29 cellular contexts compared by ENCODE assay signal in genomic region chr4:109750652-109751244, GRCh38. TPM values are rescaled to one million over a fixed set of nuclear protein-coding genes. Genes with fewer than 3 reads are reported as not detected.
"Had no signal": no experiment of that assay in that cellular context is flagged by ENCODE, and none has a peak within 500 bp of the region (broad histone marks: within the 10 kb centered on the region; RNA-seq: fewer than 3 reads in every experiment).

No MANE protein-coding gene starts in this region.

- H3K4me3 ChIP-seq: hepatocyte, left ventricle myocardium inferior, lung, pancreas, prostate gland, skin epidermis, spleen, thyroid gland, transverse colon, upper lobe of left lung, vagina had no signal

- H3K4me3 Mint-ChIP-seq: mesothelial cell of epicardium; naive B cell; natural killer cell; nephron progenitor cell; stimulated activated memory B cell treated with anti-CD40 and anti-IgM and Interleukin-4, amounts not matched to agents 10 μg/mL and 1 μg/mL and 100 μg/mL, for 72 hours; stimulated activated naive CD8-positive, alpha-beta T cell treated with anti-CD3 and anti-CD28 coated beads, Interleukin-15, amount 100 ng/mL, for 72 hours had no signal

- H3K79me2 ChIP-seq: hepatocyte had no signal

- H3K36me3 Mint-ChIP-seq: naive B cell; natural killer cell; stimulated activated memory B cell treated with anti-CD40 and anti-IgM and Interleukin-4, amounts not matched to agents 10 μg/mL and 1 μg/mL and 100 μg/mL, for 72 hours had no signal

- H3K9me3 Mint-ChIP-seq: mesothelial cell of epicardium; naive B cell; natural killer cell; nephron progenitor cell; stimulated activated memory B cell treated with anti-CD40 and anti-IgM and Interleukin-4, amounts not matched to agents 10 μg/mL and 1 μg/mL and 100 μg/mL, for 72 hours; stimulated activated naive CD8-positive, alpha-beta T cell treated with anti-CD3 and anti-CD28 coated beads, Interleukin-15, amount 100 ng/mL, for 72 hours had no signal

- FAIRE-seq: pancreas had no signal

- H3K4me1 Mint-ChIP-seq: mesothelial cell of epicardium; natural killer cell; nephron progenitor cell; stimulated activated memory B cell treated with anti-CD40 and anti-IgM and Interleukin-4, amounts not matched to agents 10 μg/mL and 1 μg/mL and 100 μg/mL, for 72 hours; stimulated activated naive CD8-positive, alpha-beta T cell treated with anti-CD3 and anti-CD28 coated beads, Interleukin-15, amount 100 ng/mL, for 72 hours had no signal

- H2AFZ ChIP-seq: hepatocyte had no signal

- ATAC-seq: natural killer cell; right cardiac atrium; sciatic nerve; stimulated activated memory B cell treated with anti-CD40 and anti-IgM and Interleukin-4, amounts not matched to agents 10 μg/mL and 1 μg/mL and 100 μg/mL, for 72 hours; stimulated activated naive CD8-positive, alpha-beta T cell treated with anti-CD3 and anti-CD28 coated beads, Interleukin-15, amount 100 ng/mL, for 72 hours had no signal

- H3K27me3 ChIP-seq: hepatocyte, pancreas, spleen, thyroid gland, transverse colon, upper lobe of left lung, vagina had no signal

- H3K9me3 ChIP-seq: left ventricle myocardium inferior, pancreas, prostate gland, spleen, thyroid gland, transverse colon, upper lobe of left lung, vagina had no signal

- H3K27ac Mint-ChIP-seq: mesothelial cell of epicardium; naive B cell; natural killer cell; nephron progenitor cell; stimulated activated memory B cell treated with anti-CD40 and anti-IgM and Interleukin-4, amounts not matched to agents 10 μg/mL and 1 μg/mL and 100 μg/mL, for 72 hours; stimulated activated naive CD8-positive, alpha-beta T cell treated with anti-CD3 and anti-CD28 coated beads, Interleukin-15, amount 100 ng/mL, for 72 hours had no signal

- H3K4me2 ChIP-seq: hepatocyte had no signal

- H3K36me3 ChIP-seq: left ventricle myocardium inferior, prostate gland, thyroid gland, transverse colon, upper lobe of left lung, vagina had no signal

- DNase-seq: islet precursor cell; left ventricle myocardium inferior; mesendoderm; naive B cell; natural killer cell; nephron progenitor cell; nucleus accumbens; pancreas; posterior cingulate gyrus; retina; right cardiac atrium; spleen; stimulated activated CD4-positive, alpha-beta T cell treated with anti-CD3 and anti-CD28 coated beads, Interleukin-2, amount 100 ng/mL, for 48 hours; stimulated activated CD4-positive, alpha-beta T cell treated with anti-CD3 and anti-CD28 coated beads, Interleukin-4, amount 100 ng/mL, for 4 hours; stimulated activated CD8-positive, alpha-beta memory T cell treated with anti-CD3 and anti-CD28 coated beads, Interleukin-4, amount 100 ng/mL, for 48 hours; stimulated activated naive CD4-positive, alpha-beta T cell treated with Interleukin-2 at 50 U/mL for 16 hours; stimulated activated naive CD8-positive, alpha-beta T cell treated with anti-CD3 and anti-CD28 coated beads, Interleukin-15, amount 100 ng/mL, for 72 hours; substantia nigra; thyroid gland; transverse colon; upper lobe of left lung had no signal

- H3K27ac ChIP-seq: hepatocyte, left ventricle myocardium inferior, pancreas, prostate gland, skin epidermis, spleen, thyroid gland, transverse colon, upper lobe of left lung, vagina had no signal

- H3K27me3 Mint-ChIP-seq: stimulated activated naive CD8-positive, alpha-beta T cell treated with anti-CD3 and anti-CD28 coated beads, Interleukin-15, amount 100 ng/mL, for 72 hours had no signal

- H3K4me1 ChIP-seq: left ventricle myocardium inferior, prostate gland, spleen, thyroid gland, transverse colon, upper lobe of left lung, vagina had no signal

RNA-seq across cellular contexts. Expression of gene CFI, which starts 51.1 kb away (rescaled TPM):
- total RNA-seq: natural killer cell had no signal
